In genomic region chr15:64985382-64986033, GRCh38 we compare ENCODE assay signal across 10 cellular contexts. TPM values are rescaled to one million over a fixed set of nuclear protein-coding genes. Genes with fewer than 3 reads are reported as not detected.
DNase-seq lines count a peak whose midpoint lies in the region; ATAC-seq, FAIRE-seq and TF ChIP-seq lines count a peak whose summit lies in the region.
"Had no signal": no experiment of that assay in that cellular context is flagged by ENCODE, and none has a peak within 500 bp of the region (broad histone marks: within the 10 kb centered on the region; RNA-seq: fewer than 3 reads in every experiment).

No MANE protein-coding gene starts in this region.

- FAIRE-seq in small intestine (lab: Jason Lieb, UNC): no peak
- FAIRE-seq: GM12892 had no signal

- 39 to 63% (median 58%) methylated on average over 8 of the region's 8 CpGs for WGBS in small intestine, 3 donors

- no peaks in the 10 kb centered on the region for H3K36me3 ChIP-seq in small intestine (ENCODE audit: control insufficient read depth in 2 of 2, insufficient read depth in 2 of 2, low read length in 2 of 2)

- H3K4me1 Mint-ChIP-seq in chondrocyte (ENCODE audit: low read depth): peaks cover 45% of the 10 kb centered on the region
- H3K4me1 Mint-ChIP-seq in naive thymus-derived CD8-positive, alpha-beta T cell: peaks cover 15 to 55% (median 49%) of the 10 kb centered on the region in 4 donors

- H3K36me3 Mint-ChIP-seq in chondrocyte (ENCODE audit: low read depth): peaks cover 5% of the 10 kb centered on the region
- peaks cover 0 to 24% (median 0%) of the 10 kb centered on the region in 3 donors for H3K36me3 Mint-ChIP-seq in naive thymus-derived CD8-positive, alpha-beta T cell

- H3K9me3 Mint-ChIP-seq in chondrocyte (ENCODE audit: low read depth): no peaks in the 10 kb centered on the region
- no peaks in the 10 kb centered on the region for H3K9me3 Mint-ChIP-seq in naive thymus-derived CD8-positive, alpha-beta T cell
- H3K9me3 Mint-ChIP-seq: activated CD4-positive, alpha-beta memory T cell treated with anti-CD3 and anti-CD28 coated beads, Interleukin-2, amount 10 ng/mL, durations not matched to agents 7 days and 5 days had no signal

- H3K27me3 Mint-ChIP-seq in chondrocyte (ENCODE audit: low read depth): no peaks in the 10 kb centered on the region
- H3K27me3 Mint-ChIP-seq in naive thymus-derived CD8-positive, alpha-beta T cell: no peaks in the 10 kb centered on the region
- H3K27me3 Mint-ChIP-seq: activated CD4-positive, alpha-beta memory T cell treated with anti-CD3 and anti-CD28 coated beads, Interleukin-2, amount 10 ng/mL, durations not matched to agents 7 days and 5 days had no signal

- TF ChIP-seq CTCF in chondrocyte (IDR thresholded peaks at IDR 0.05) (no peak), foreskin keratinocyte (conservative IDR thresholded peaks at IDR 0.05) (no peak)

- POLR2A ChIA-PET in naive thymus-derived CD8-positive, alpha-beta T cell (lab: Charles Lee): interaction anchor here (1.2 kb wide), 1 partner anchor 822 kb away, joined by 3 read pairs; no protein-coding TSS in a partner anchor

- peak; percentile 88 for DNase-seq in CD1c-positive myeloid dendritic cell (ENCODE audit: extremely low spot score)
- peak; percentile 10 for DNase-seq in KG1 (lab: John Stamatoyannopoulos, UW)
- DNase-seq in chondrocyte (ENCODE audit: low spot score): no peak
- DNase-seq in naive thymus-derived CD8-positive, alpha-beta T cell: no peak
- DNase-seq in small intestine: no peak
- DNase-seq in foreskin keratinocyte: no peak
- DNase-seq in NCI-H187 (lab: John Stamatoyannopoulos, UW): no peak
- DNase-seq: activated CD4-positive, alpha-beta memory T cell treated with anti-CD3 and anti-CD28 coated beads, Interleukin-2, amount 10 ng/mL, durations not matched to agents 7 days and 5 days had no signal

- H3K9me3 ChIP-seq in small intestine (ENCODE audit: control insufficient read depth, low read depth): no peaks in the 10 kb centered on the region

- no peaks in the 10 kb centered on the region for H3K27me3 ChIP-seq in small intestine (ENCODE audit: control insufficient read depth in 2 of 2, insufficient read depth in 2 of 2, low read length in 2 of 2)
- no peaks in the 10 kb centered on the region for H3K27me3 ChIP-seq in foreskin keratinocyte

- ATAC-seq in naive thymus-derived CD8-positive, alpha-beta T cell: no peak
- ATAC-seq in foreskin keratinocyte (no peak), HG02973 (IDR thresholded peaks at IDR 0.05; ENCODE audit: unreplicated experiment) (no peak)

- H3K27ac Mint-ChIP-seq in chondrocyte (ENCODE audit: unreplicated experiment): peak overlapping the region; percentile 56
- peak overlapping the region in 7 of 10 donors; percentile 9 to 70 (median 62) for H3K27ac Mint-ChIP-seq in naive thymus-derived CD8-positive, alpha-beta T cell
- H3K27ac Mint-ChIP-seq: activated CD4-positive, alpha-beta memory T cell treated with anti-CD3 and anti-CD28 coated beads, Interleukin-2, amount 10 ng/mL, durations not matched to agents 7 days and 5 days had no signal

- peaks cover 0 to 4% of the 10 kb centered on the region in 2 donors for H3K4me1 ChIP-seq in small intestine (ENCODE audit: control insufficient read depth in 2 of 2, insufficient read depth in 1 of 2, low read depth in 1 of 2, low read length in 1 of 2)
- peaks cover 4% of the 10 kb centered on the region for H3K4me1 ChIP-seq in foreskin keratinocyte

- H3K27ac ChIP-seq in small intestine (ENCODE audit: low read depth in 1 of 2, low read length in 1 of 2): peak overlapping the region in 1 of 2 donors; percentile 89
- H3K27ac ChIP-seq in foreskin keratinocyte: no peak overlapping the region

- H3K4me3 ChIP-seq in small intestine (ENCODE audit: low read depth in 1 of 2, low read length in 2 of 2): no peak overlapping the region

- H3K4me3 Mint-ChIP-seq in chondrocyte (ENCODE audit: unreplicated experiment): peak overlapping the region; percentile 31
- H3K4me3 Mint-ChIP-seq in naive thymus-derived CD8-positive, alpha-beta T cell: peak overlapping the region in 1 of 10 donors; percentile 20
- H3K4me3 Mint-ChIP-seq: activated CD4-positive, alpha-beta memory T cell treated with anti-CD3 and anti-CD28 coated beads, Interleukin-2, amount 10 ng/mL, durations not matched to agents 7 days and 5 days had no signal

RNA-seq across cellular contexts. Expression of gene SPG21, which starts 4.2 kb away (rescaled TPM):
- total RNA-seq in chondrocyte (76.1 to 84.9 TPM (median 80.5 TPM) in 3 replicates), foreskin keratinocyte (71.2 and 71.5 TPM in 2 replicates)
- total RNA-seq in naive thymus-derived CD8-positive, alpha-beta T cell: 10 to 100 TPM; 55.2 to 58.2 TPM
- polyA plus RNA-seq in naive thymus-derived CD8-positive, alpha-beta T cell: 100 to 1,000 TPM; 117 to 129 (median 124) TPM
- polyA plus RNA-seq in small intestine (10 to 100 TPM; 58.1 to 74.3 (median 62.3) TPM), foreskin keratinocyte (68.1 and 74.6 TPM in 2 replicates)

RNA-seq across cellular contexts. Expression of gene MTFMT, which starts 43.9 kb away (rescaled TPM):
- total RNA-seq in chondrocyte: 10.7 to 13.4 TPM (median 13.3 TPM) in 3 replicates
- total RNA-seq in naive thymus-derived CD8-positive, alpha-beta T cell: 10 to 100 TPM; 19.4 to 21.2 TPM
- polyA plus RNA-seq in naive thymus-derived CD8-positive, alpha-beta T cell: 10 to 100 TPM; 19.6 to 30.2 (median 23.0) TPM
- 10 to 100 TPM in 2 of 3 donors, 1 to 10 TPM in 1; 9.7 to 14.8 (median 11.5) TPM for polyA plus RNA-seq in small intestine
- 19.7 and 21.9 TPM in 2 replicates for total RNA-seq in foreskin keratinocyte
- 13.3 and 17.5 TPM in 2 replicates for polyA plus RNA-seq in foreskin keratinocyte

RNA-seq across cellular contexts. Expression of gene SLC51B, which starts 59.7 kb away (rescaled TPM):
- total RNA-seq in chondrocyte (not detected in 3 replicates), foreskin keratinocyte (not detected in 2 replicates)
- total RNA-seq in naive thymus-derived CD8-positive, alpha-beta T cell: not detected
- not detected for polyA plus RNA-seq in naive thymus-derived CD8-positive, alpha-beta T cell
- polyA plus RNA-seq in small intestine (100 to 1,000 TPM in 2 of 3 donors, 10 to 100 TPM in 1; 82.7 to 258 (median 242) TPM), foreskin keratinocyte (not detected in 2 replicates)
- total RNA-seq: activated CD4-positive, alpha-beta memory T cell treated with anti-CD3 and anti-CD28 coated beads, Interleukin-2, amount 10 ng/mL, durations not matched to agents 7 days and 5 days had no signal

Comparison
In these comparisons a context has a peak if more than half of its experiments do, and no peak if none do; other contexts are left out.
1. DNase-seq: peak in CD1c-positive myeloid dendritic cell (single experiment) and KG1 (single experiment); none in chondrocyte (single experiment), naive thymus-derived CD8-positive, alpha-beta T cell (0 of 10), small intestine (single experiment), foreskin keratinocyte (0 of 2) and NCI-H187 (0 of 2).